14 cellular contexts compared by ENCODE assay signal in genomic region chr7:75963383-75963995, GRCh38. TPM values are rescaled to one million over a fixed set of nuclear protein-coding genes. Genes with fewer than 3 reads are reported as not detected.
DNase-seq lines count a peak whose midpoint lies in the region; ATAC-seq and TF ChIP-seq lines count a peak whose summit lies in the region.
"Had no signal": no experiment of that assay in that cellular context is flagged by ENCODE, and none has a peak within 500 bp of the region (broad histone marks: within the 10 kb centered on the region; RNA-seq: fewer than 3 reads in every experiment).

No MANE protein-coding gene starts in this region.

- H3K4me1 ChIP-seq in gastroesophageal sphincter (peaks cover 0 to 62% (median 33%) of the 10 kb centered on the region in 3 donors), thoracic aorta (ENCODE audit: control insufficient read depth in 1 of 2, low read depth in 2 of 2) (peaks cover 40 to 67% of the 10 kb centered on the region in 2 donors)

- H3K4me1 Mint-ChIP-seq in nephron progenitor cell = peaks cover 71% of the 10 kb centered on the region
- H3K4me1 Mint-ChIP-seq: activated CD4-positive, alpha-beta memory T cell treated with anti-CD3 and anti-CD28 coated beads, Interleukin-2, amount 10 ng/mL, durations not matched to agents 7 days and 5 days; activated naive CD8-positive, alpha-beta T cell treated with anti-CD3 and anti-CD28 coated beads, Interleukin-2, amount 50 U/mL, for 24 hours had no signal

- H3K36me3 ChIP-seq in gastroesophageal sphincter = peaks cover 0 to 27% of the 10 kb centered on the region in 2 donors
- H3K36me3 ChIP-seq in thoracic aorta = no peaks in the 10 kb centered on the region

- H3K4me3 ChIP-seq in gastroesophageal sphincter (no peak overlapping the region), thoracic aorta (peak overlapping the region; percentile 35)

- TF ChIP-seq POLR2A in gastroesophageal sphincter (IDR thresholded peaks at IDR 0.05) = no peak

- TF ChIP-seq EP300 in gastroesophageal sphincter (IDR thresholded peaks at IDR 0.05) = no peak

- ATAC-seq in gastroesophageal sphincter (no peak), thoracic aorta (ENCODE audit: insufficient number of reproducible peaks, low FRiP score, low read depth) (no peak)
- ATAC-seq: activated naive CD8-positive, alpha-beta T cell treated with anti-CD3 and anti-CD28 coated beads, Interleukin-2, amount 50 U/mL, for 24 hours had no signal

- H3K27me3 Mint-ChIP-seq in nephron progenitor cell (ENCODE audit: low read depth, poor library complexity) = no peaks in the 10 kb centered on the region
- H3K27me3 Mint-ChIP-seq: activated CD4-positive, alpha-beta memory T cell treated with anti-CD3 and anti-CD28 coated beads, Interleukin-2, amount 10 ng/mL, durations not matched to agents 7 days and 5 days; activated naive CD8-positive, alpha-beta T cell treated with anti-CD3 and anti-CD28 coated beads, Interleukin-2, amount 50 U/mL, for 24 hours; CD8-positive, alpha-beta memory T cell had no signal

- no peak for TF ChIP-seq CTCF in gastroesophageal sphincter (IDR thresholded peaks at IDR 0.05)
- TF ChIP-seq CTCF in nephron progenitor cell (IDR thresholded peaks at IDR 0.05) = no peak
- no peak for TF ChIP-seq CTCF in thoracic aorta (IDR thresholded peaks at IDR 0.05)

- H3K27ac ChIP-seq in angular gyrus (ENCODE audit: low read depth, low read length) (peak overlapping the region; percentile 26), gastroesophageal sphincter (peak overlapping the region in 3 of 4 donors; percentile 69 to 84 (median 76)), thoracic aorta (peak overlapping the region; percentile 95 to 99)

- H3K9me3 ChIP-seq in gastroesophageal sphincter (no peaks in the 10 kb centered on the region), thoracic aorta (no peaks in the 10 kb centered on the region)

- WGBS in gastroesophageal sphincter (ENCODE audit: low coverage in 1 of 2), 2 donors = 58 to 70% methylated on average over 3 to 7 of the region's 9 CpGs

- no peak for DNase-seq in nephron progenitor cell
- DNase-seq in thoracic aorta (ENCODE audit: low spot score) = no peak
- DNase-seq in activated CD8-positive, alpha-beta memory T cell treated with anti-CD3 and anti-CD28 coated beads for 24 hours = no peak
- no peak for DNase-seq in T-helper 1 cell
- no peak for DNase-seq in stimulated activated CD4-positive, alpha-beta T cell treated with anti-CD3 and anti-CD28 coated beads, Interleukin-2, amount 100 ng/mL, for 48 hours
- DNase-seq in NOMO-1 treated with DMSO at 0.1 percent for 48 hours (lab: John Stamatoyannopoulos, UW; ENCODE audit: unreplicated experiment) = no peak
- DNase-seq: activated CD4-positive, alpha-beta memory T cell treated with anti-CD3 and anti-CD28 coated beads, Interleukin-2, amount 10 ng/mL, durations not matched to agents 7 days and 5 days; activated naive CD8-positive, alpha-beta T cell treated with anti-CD3 and anti-CD28 coated beads, Interleukin-2, amount 50 U/mL, for 24 hours; CD8-positive, alpha-beta memory T cell; NCI-H1694 treated with DMSO at 0.1 percent for 48 hours; NK-92 treated with Interleukin-12 subunit alpha and Interleukin-12 subunit beta, amount 100 ng/mL, for 24 hours had no signal

- peaks cover 20% of the 10 kb centered on the region for H3K36me3 Mint-ChIP-seq in nephron progenitor cell (ENCODE audit: low read depth)

- H3K4me3 Mint-ChIP-seq in nephron progenitor cell = peak overlapping the region; percentile 64
- H3K4me3 Mint-ChIP-seq: activated CD4-positive, alpha-beta memory T cell treated with anti-CD3 and anti-CD28 coated beads, Interleukin-2, amount 10 ng/mL, durations not matched to agents 7 days and 5 days; activated naive CD8-positive, alpha-beta T cell treated with anti-CD3 and anti-CD28 coated beads, Interleukin-2, amount 50 U/mL, for 24 hours; CD8-positive, alpha-beta memory T cell; T-helper 1 cell treated with Interleukin-12 subunit alpha and Interleukin-12 subunit beta and Interleukin-4 antibody, amounts not matched to agents 30 μg/mL and 1 μg/mL, for 36 hours had no signal

- H3K9me3 Mint-ChIP-seq in nephron progenitor cell = no peaks in the 10 kb centered on the region
- H3K9me3 Mint-ChIP-seq: activated CD4-positive, alpha-beta memory T cell treated with anti-CD3 and anti-CD28 coated beads, Interleukin-2, amount 10 ng/mL, durations not matched to agents 7 days and 5 days; activated naive CD8-positive, alpha-beta T cell treated with anti-CD3 and anti-CD28 coated beads, Interleukin-2, amount 50 U/mL, for 24 hours; CD8-positive, alpha-beta memory T cell; T-helper 1 cell treated with Interleukin-12 subunit alpha and Interleukin-12 subunit beta and Interleukin-4 antibody, amounts not matched to agents 30 μg/mL and 1 μg/mL, for 36 hours had no signal

- H3K27me3 ChIP-seq in gastroesophageal sphincter (no peaks in the 10 kb centered on the region), thoracic aorta (replicated peaks; ENCODE audit: insufficient read depth) (no peaks in the 10 kb centered on the region)

- H3K27ac Mint-ChIP-seq in nephron progenitor cell = peak overlapping the region; percentile 97
- H3K27ac Mint-ChIP-seq: activated CD4-positive, alpha-beta memory T cell treated with anti-CD3 and anti-CD28 coated beads, Interleukin-2, amount 10 ng/mL, durations not matched to agents 7 days and 5 days; activated naive CD8-positive, alpha-beta T cell treated with anti-CD3 and anti-CD28 coated beads, Interleukin-2, amount 50 U/mL, for 24 hours; T-helper 1 cell treated with Interleukin-12 subunit alpha and Interleukin-12 subunit beta and Interleukin-4 antibody, amounts not matched to agents 30 μg/mL and 1 μg/mL, for 36 hours had no signal

RNA-seq across cellular contexts. Expression of gene TMEM120A, which starts 30.9 kb away (rescaled TPM):
- 10 to 100 TPM in 3 of 4 donors, 1 to 10 TPM in 1; 6.2 to 32.4 (median 29.0) TPM for total RNA-seq in gastroesophageal sphincter
- total RNA-seq in thoracic aorta = 10 to 100 TPM; 39.4 to 44.7 TPM

RNA-seq across cellular contexts. Expression of gene POR, which starts 48.5 kb away (rescaled TPM):
- total RNA-seq in gastroesophageal sphincter (10 to 100 TPM; 31.5 to 54.3 (median 47.7) TPM), thoracic aorta (10 to 100 TPM; 70.1 to 77.4 TPM)

Comparison
In these comparisons a context has a peak if more than half of its experiments do, and no peak if none do; other contexts are left out.
1. H3K27ac ChIP-seq: peak in every context shown above with its lines; median percentile 97 in thoracic aorta; 76 in gastroesophageal sphincter; 26 in angular gyrus.